ENCODE assay signal across 8 cellular contexts in the genomic region with DNA sequence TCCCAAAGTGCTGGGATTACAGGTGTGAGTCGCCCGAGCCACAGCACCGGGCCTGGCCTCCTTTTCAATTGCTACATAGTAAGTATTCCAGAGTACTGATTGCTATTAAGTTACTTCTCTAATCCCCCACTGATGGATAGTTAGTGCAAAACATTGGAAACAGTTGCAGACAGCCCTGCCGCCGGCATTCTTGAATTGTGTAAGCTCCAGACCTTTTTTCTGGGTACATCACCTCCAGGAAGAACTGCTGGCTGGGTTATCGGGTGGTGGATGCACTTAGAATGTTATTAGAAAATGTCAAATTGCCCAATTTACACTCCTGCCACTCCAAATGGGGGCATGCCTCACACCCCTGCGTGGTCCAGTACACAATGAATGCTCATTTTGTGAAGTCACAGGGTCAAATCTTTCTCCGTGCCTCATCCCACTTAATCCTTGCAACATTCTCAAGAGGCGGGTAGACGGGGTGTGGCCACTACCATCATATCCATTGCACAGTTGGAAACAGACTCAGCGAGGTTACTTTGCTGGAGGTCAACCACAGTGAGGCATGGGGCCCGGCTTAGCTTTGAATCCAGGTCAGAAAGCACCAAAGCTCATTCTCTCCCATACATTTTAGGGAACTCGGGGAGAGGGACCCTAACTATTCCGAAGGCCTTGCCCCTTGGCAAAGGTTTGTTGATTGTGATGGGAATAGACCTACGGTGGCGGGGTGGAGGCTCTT. TPM values are rescaled to one million over a fixed set of nuclear protein-coding genes. Genes with fewer than 3 reads are reported as not detected.
DNase-seq lines count a peak whose midpoint lies in the region; ATAC-seq and TF ChIP-seq lines count a peak whose summit lies in the region.

No MANE protein-coding gene starts in this region.

- peak overlapping the region; percentile 53 for H3K4me3 ChIP-seq in NB4 (ENCODE audit: low read depth, low read length)
- peak overlapping the region; percentile 58 for H3K4me3 ChIP-seq in coronary artery

- peak overlapping the region; percentile 88 for H3K27ac Mint-ChIP-seq in osteocyte (ENCODE audit: unreplicated experiment)

- DNase-seq in Daoy (ENCODE audit: low read depth), result peak; percentile 79
- DNase-seq in NB4 (ENCODE audit: low read depth), result peak; percentile 57
- DNase-seq in coronary artery (ENCODE audit: low spot score), result peak; percentile 72
- DNase-seq in osteocyte (ENCODE audit: extremely low spot score, unreplicated experiment), result no peak
- DNase-seq in NCI-H2081 treated with DMSO at 0.1 percent for 48 hours (lab: John Stamatoyannopoulos, UW), result no peak

- peak overlapping the region; percentile 28 to 77 for H3K27ac ChIP-seq in coronary artery

- no peaks in the 10 kb centered on the region for H3K27me3 Mint-ChIP-seq in osteocyte (ENCODE audit: unreplicated experiment)

- TF ChIP-seq POLR2A in NB4 (IDR thresholded peaks at IDR 0.05; ENCODE audit: extremely low read depth, insufficient read length), result no peak

- no peaks in the 10 kb centered on the region for H3K9me3 Mint-ChIP-seq in osteocyte (ENCODE audit: unreplicated experiment)

- H3K4me3 Mint-ChIP-seq in osteocyte (ENCODE audit: unreplicated experiment), result peak overlapping the region; percentile 82

- ATAC-seq in GM18867 (IDR thresholded peaks at IDR 0.05; ENCODE audit: unreplicated experiment), result no peak
- no peak for ATAC-seq in HG02571 (IDR thresholded peaks at IDR 0.05; ENCODE audit: unreplicated experiment)
- no peak for ATAC-seq in HG02970 (IDR thresholded peaks at IDR 0.05; ENCODE audit: low FRiP score, unreplicated experiment)

- no peaks in the 10 kb centered on the region for H3K36me3 Mint-ChIP-seq in osteocyte (ENCODE audit: unreplicated experiment)

- H3K4me1 Mint-ChIP-seq in osteocyte (ENCODE audit: unreplicated experiment), result peaks cover 39% of the 10 kb centered on the region

- TF ChIP-seq CTCF in NB4 (IDR thresholded peaks at IDR 0.05; ENCODE audit: low read depth, low read length) (no peak), coronary artery (IDR thresholded peaks at IDR 0.05) (no peak), osteocyte (IDR thresholded peaks at IDR 0.05) (no peak)

RNA-seq across cellular contexts. Expression of a gene that starts 1.0 kb away (rescaled TPM):
- total RNA-seq in Daoy (2014; rRNA removed; shearing (Covaris generic)), result 2.1 and 4.2 TPM in 2 replicates
- 48.4 and 49.0 TPM in 2 replicates for total RNA-seq in osteocyte

RNA-seq across cellular contexts. Expression of a gene that starts 58.6 kb away (rescaled TPM):
- total RNA-seq in Daoy (2014; rRNA removed; shearing (Covaris generic)), result 32.4 and 34.6 TPM in 2 replicates
- total RNA-seq in osteocyte, result 20.2 and 20.7 TPM in 2 replicates

Comparison
In these comparisons a context has a peak if more than half of its experiments do, and no peak if none do; other contexts are left out.
1. DNase-seq: peak in Daoy (single experiment), NB4 (single experiment) and coronary artery (single experiment); none in osteocyte (single experiment) and NCI-H2081 treated with DMSO at 0.1 percent for 48 hours (single experiment).